Comparison of ENCODE assay signal across 8 cellular contexts in the genomic region with DNA sequence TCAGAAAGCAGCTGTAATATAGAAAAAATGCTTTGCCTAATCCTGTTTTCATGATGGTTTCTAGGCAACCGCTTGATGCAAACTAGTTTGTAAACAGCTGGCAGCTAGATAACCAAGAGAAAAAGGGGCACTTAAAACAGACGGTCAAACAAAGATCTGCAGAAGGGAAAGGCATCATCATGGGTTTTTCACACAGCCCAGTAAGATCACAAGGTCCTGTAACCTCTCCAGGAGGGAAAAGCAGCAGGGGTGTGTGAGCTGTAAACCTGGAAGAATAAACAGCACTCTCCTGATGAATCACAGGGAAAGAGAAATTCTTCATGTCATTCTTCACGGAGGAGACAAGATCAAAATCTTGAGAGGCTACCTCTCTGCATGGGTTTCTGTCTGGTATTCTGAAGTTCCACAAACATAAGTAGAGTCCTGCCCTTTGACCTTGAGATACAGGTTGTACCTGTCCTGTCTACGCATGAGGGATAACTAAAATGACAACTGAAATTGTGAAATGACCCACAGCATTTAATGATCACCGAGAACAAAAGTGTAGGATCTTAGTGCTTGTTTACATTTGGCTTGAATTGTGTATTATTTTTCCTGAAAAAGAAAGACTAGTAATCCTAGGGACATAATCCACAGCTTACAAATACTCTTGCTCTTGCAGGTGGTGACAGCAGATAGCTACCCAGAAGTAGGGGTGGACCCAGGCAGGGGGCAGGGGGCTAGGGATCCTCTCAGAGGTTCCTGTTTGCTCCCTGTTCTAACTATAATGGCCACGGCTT.
A peak's percentile ranks its signal among the peaks of the same experiment; 100 is the strongest.
DNase-seq lines count a peak whose midpoint lies in the region; ATAC-seq and TF ChIP-seq lines count a peak whose summit lies in the region.

No MANE protein-coding gene starts in this region.

- peak overlapping the region; percentile 77 to 85 for H3K27ac ChIP-seq in mucosa of rectum (ENCODE audit: low read depth in 2 of 2, low read length in 2 of 2)

- H3K4me3 ChIP-seq in cardiac fibroblast (replicated peaks in 1 of 2; ENCODE audit: low read depth in 2 of 2, low read length in 2 of 2) (no peak overlapping the region), mucosa of rectum (ENCODE audit: low read length in 2 of 2) (peak overlapping the region; percentile 35 to 41)

- peak; percentile 54 for ATAC-seq in GM18517 (IDR thresholded peaks at IDR 0.05; ENCODE audit: unreplicated experiment)
- no peak for ATAC-seq in HG02973 (IDR thresholded peaks at IDR 0.05; ENCODE audit: unreplicated experiment)
- ATAC-seq in GM18861 (IDR thresholded peaks at IDR 0.05; ENCODE audit: unreplicated experiment), result no peak
- ATAC-seq in GM21528 (IDR thresholded peaks at IDR 0.05; ENCODE audit: low FRiP score, unreplicated experiment), result no peak

- DNase-seq in NCI-H146 treated with DMSO at 0.1 percent for 48 hours (lab: John Stamatoyannopoulos, UW; ENCODE audit: unreplicated experiment) (peak; percentile 19), cardiac fibroblast (ENCODE audit: low read depth in 2 of 2) (peak; percentile 80 to 84), KG1 (lab: John Stamatoyannopoulos, UW) (no peak)

- peak overlapping the region; percentile 45 to 52 for H3K9ac ChIP-seq in mucosa of rectum (ENCODE audit: low read depth in 1 of 2, low read length in 2 of 2)

- TF ChIP-seq CTCF in cardiac fibroblast (IDR thresholded peaks at IDR 0.05; ENCODE audit: low read depth, low read length), result no peak

- H3K9me3 ChIP-seq in mucosa of rectum (ENCODE audit: control insufficient read depth in 2 of 2, low read length in 2 of 2), result no peaks in the 10 kb centered on the region

- no peaks in the 10 kb centered on the region for H3K27me3 ChIP-seq in mucosa of rectum (ENCODE audit: control insufficient read depth in 2 of 2, insufficient read depth in 2 of 2, low read length in 2 of 2)

- peaks cover 28 to 48% of the 10 kb centered on the region in 2 donors for H3K4me1 ChIP-seq in mucosa of rectum (ENCODE audit: control insufficient read depth in 2 of 2, insufficient read depth in 2 of 2, low read length in 2 of 2)

- peaks cover 0 to 4% of the 10 kb centered on the region in 2 donors for H3K36me3 ChIP-seq in mucosa of rectum (ENCODE audit: control insufficient read depth in 2 of 2, insufficient read depth in 2 of 2, low read length in 2 of 2)

Comparison
In these comparisons a context has a peak if more than half of its experiments do, and no peak if none do; other contexts are left out.
1. H3K4me3 ChIP-seq: peak in mucosa of rectum (2 of 2); none in cardiac fibroblast (0 of 2).